In the genomic region with DNA sequence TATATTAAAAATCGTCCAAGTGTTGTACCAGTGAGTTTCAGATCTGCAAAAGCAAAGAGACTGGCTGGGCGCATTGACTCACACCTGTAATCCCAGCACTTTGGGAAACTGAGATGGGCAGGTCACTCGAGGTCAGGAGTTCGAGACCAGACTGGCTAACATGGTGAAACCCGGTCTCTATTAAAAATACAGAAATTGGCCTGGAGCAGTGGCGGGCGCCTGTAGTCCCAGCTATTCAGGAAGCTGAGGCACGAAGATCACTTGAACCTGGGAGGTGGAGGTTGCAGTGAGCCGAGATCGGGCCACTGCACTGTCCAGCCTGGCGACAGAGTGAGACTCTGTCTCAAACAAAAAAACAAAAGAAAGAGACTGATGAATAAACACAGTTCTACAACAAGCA, we compare ENCODE assay signal across 19 cellular contexts. TPM values are rescaled to one million over a fixed set of nuclear protein-coding genes. Genes with fewer than 3 reads are reported as not detected.
A peak's percentile ranks its signal among the peaks of the same experiment; 100 is the strongest.
DNase-seq lines count a peak whose midpoint lies in the region; ATAC-seq and TF ChIP-seq lines count a peak whose summit lies in the region.
"Had no signal": no experiment of that assay in that cellular context is flagged by ENCODE, and none has a peak within 500 bp of the region (broad histone marks: within the 10 kb centered on the region; RNA-seq: fewer than 3 reads in every experiment).

No MANE protein-coding gene starts in this region.

- CTCF ChIA-PET in Calu3 (lab: Charles Lee), result interaction anchor here (1.2 kb wide), 1 partner anchor 10 kb away, joined by 3 read pairs; no protein-coding TSS in a partner anchor

- BruUV-seq in Calu3 (replicated peaks; lab: Mats Ljungman, UMichigan), result no TSS peak

- no peak for DNase-seq in Calu3
- no peak for DNase-seq in RWPE2 (ENCODE audit: low spot score)
- no peak for DNase-seq in foreskin keratinocyte
- no peak for DNase-seq in progenitor cell of endocrine pancreas (ENCODE audit: low spot score, unreplicated experiment)
- no peak for DNase-seq in UCSD-AML1 (lab: John Stamatoyannopoulos, UW; ENCODE audit: unreplicated experiment)
- no peak for DNase-seq in H4 (ENCODE audit: low spot score)
- no peak for DNase-seq in nucleus accumbens (lab: John Stamatoyannopoulos, UW)
- DNase-seq: CD4-positive, alpha-beta memory T cell; DND-41; HCEC 1CT; NCI-H1436 treated with DMSO at 0.1 percent for 48 hours; NCI-H2081; NCI-H510A treated with DMSO at 0.1 percent for 48 hours; NCI-H82 had no signal

- peak overlapping the region; percentile 51 for H3K27ac ChIP-seq in RWPE2 (ENCODE audit: poor library complexity, severe bottlenecking)
- H3K27ac ChIP-seq in foreskin keratinocyte, result peak overlapping the region; percentile 70
- H3K27ac ChIP-seq: HL-60, SK-N-MC had no signal

- no peak for ATAC-seq in RWPE2 (ENCODE audit: low read depth)
- no peak for ATAC-seq in foreskin keratinocyte
- no peak for ATAC-seq in HG02623 (IDR thresholded peaks at IDR 0.05; ENCODE audit: unreplicated experiment)
- ATAC-seq: PC-3 had no signal

- H3K4me3 Mint-ChIP-seq in Calu3 (ENCODE audit: low read depth, unreplicated experiment), result peak overlapping the region; percentile 10
- H3K4me3 Mint-ChIP-seq in progenitor cell of endocrine pancreas (ENCODE audit: low read depth), result no peak overlapping the region
- H3K4me3 Mint-ChIP-seq: CD4-positive, alpha-beta memory T cell had no signal

- no peak for TF ChIP-seq CTCF in Calu3 (IDR thresholded peaks at IDR 0.05; ENCODE audit: unreplicated experiment)
- TF ChIP-seq CTCF in RWPE2 (IDR thresholded peaks at IDR 0.05; ENCODE audit: poor library complexity, severe bottlenecking), result no peak
- TF ChIP-seq CTCF in foreskin keratinocyte (conservative IDR thresholded peaks at IDR 0.05), result no peak
- TF ChIP-seq CTCF in progenitor cell of endocrine pancreas (IDR thresholded peaks at IDR 0.05; ENCODE audit: unreplicated experiment), result no peak

- H3K9me3 Mint-ChIP-seq in Calu3 (ENCODE audit: low read depth, unreplicated experiment), result no peaks in the 10 kb centered on the region
- no peaks in the 10 kb centered on the region for H3K9me3 Mint-ChIP-seq in progenitor cell of endocrine pancreas (ENCODE audit: low read depth)

- no peak overlapping the region for H3K4me3 ChIP-seq in RWPE2 (ENCODE audit: severe bottlenecking)
- H3K4me3 ChIP-seq: SK-N-MC had no signal

- no peaks in the 10 kb centered on the region for H3K27me3 Mint-ChIP-seq in Calu3 (ENCODE audit: unreplicated experiment)
- peaks cover 10% of the 10 kb centered on the region for H3K27me3 Mint-ChIP-seq in progenitor cell of endocrine pancreas

- H3K4me1 ChIP-seq in RWPE2 (ENCODE audit: insufficient read depth, poor library complexity, severe bottlenecking) (peaks cover 42% of the 10 kb centered on the region), foreskin keratinocyte (peaks cover 23% of the 10 kb centered on the region)

- H3K36me3 Mint-ChIP-seq in Calu3 (ENCODE audit: insufficient read depth, unreplicated experiment), result peaks cover 9% of the 10 kb centered on the region
- H3K36me3 Mint-ChIP-seq in progenitor cell of endocrine pancreas (ENCODE audit: insufficient read depth), result no peaks in the 10 kb centered on the region
- H3K36me3 Mint-ChIP-seq: CD4-positive, alpha-beta memory T cell had no signal

- H3K27me3 ChIP-seq in RWPE2 (ENCODE audit: insufficient read depth, poor library complexity, severe bottlenecking) (no peaks in the 10 kb centered on the region), foreskin keratinocyte (no peaks in the 10 kb centered on the region)

- no peaks in the 10 kb centered on the region for H3K36me3 ChIP-seq in RWPE2 (ENCODE audit: low read depth)

- H3K27ac Mint-ChIP-seq in Calu3 (ENCODE audit: unreplicated experiment) (peak overlapping the region; percentile 50), progenitor cell of endocrine pancreas (peak overlapping the region; percentile 22)

- intact Hi-C loops in Calu3 (cut with micrococcal nuclease; ENCODE audit: unreplicated experiment), result no loop called here

- H3K9me3 ChIP-seq in RWPE2 (ENCODE audit: severe bottlenecking), result no peaks in the 10 kb centered on the region

- H3K4me1 Mint-ChIP-seq in Calu3 (ENCODE audit: low read depth, unreplicated experiment) (peaks cover 45% of the 10 kb centered on the region), progenitor cell of endocrine pancreas (ENCODE audit: low read depth) (peaks cover 7% of the 10 kb centered on the region)
- H3K4me1 Mint-ChIP-seq: CD4-positive, alpha-beta memory T cell had no signal

RNA-seq across cellular contexts. Expression of a gene that starts 18.3 kb away (rescaled TPM):
- total RNA-seq in Calu3 (2022) (69.5 and 71.1 TPM in 2 replicates), foreskin keratinocyte (61.8 and 83.6 TPM in 2 replicates), progenitor cell of endocrine pancreas (49.9 and 53.1 TPM in 2 replicates)
- 55.4 and 62.0 TPM in 2 replicates for polyA plus RNA-seq in foreskin keratinocyte
- 33.5 and 34.5 TPM in 2 replicates for total RNA-seq in H4 (2014; rRNA removed; shearing (Covaris generic))

RNA-seq across cellular contexts. Expression of a gene that starts 54.6 kb away (rescaled TPM):
- total RNA-seq in Calu3 (2022), result not detected in 2 replicates
- not detected in 2 replicates for total RNA-seq in foreskin keratinocyte
- not detected in 2 replicates for polyA plus RNA-seq in foreskin keratinocyte
- 0.91 TPM in 1 of 2 replicates, not detected in the other for total RNA-seq in progenitor cell of endocrine pancreas
- total RNA-seq in H4 (2014; rRNA removed; shearing (Covaris generic)), result 4.5 TPM in 1 of 2 replicates, not detected in the other
- total RNA-seq: CD4-positive, alpha-beta memory T cell; PC-3 had no signal
- polyA plus RNA-seq: BJ; CD4-positive, alpha-beta memory T cell had no signal
